In the genomic region with DNA sequence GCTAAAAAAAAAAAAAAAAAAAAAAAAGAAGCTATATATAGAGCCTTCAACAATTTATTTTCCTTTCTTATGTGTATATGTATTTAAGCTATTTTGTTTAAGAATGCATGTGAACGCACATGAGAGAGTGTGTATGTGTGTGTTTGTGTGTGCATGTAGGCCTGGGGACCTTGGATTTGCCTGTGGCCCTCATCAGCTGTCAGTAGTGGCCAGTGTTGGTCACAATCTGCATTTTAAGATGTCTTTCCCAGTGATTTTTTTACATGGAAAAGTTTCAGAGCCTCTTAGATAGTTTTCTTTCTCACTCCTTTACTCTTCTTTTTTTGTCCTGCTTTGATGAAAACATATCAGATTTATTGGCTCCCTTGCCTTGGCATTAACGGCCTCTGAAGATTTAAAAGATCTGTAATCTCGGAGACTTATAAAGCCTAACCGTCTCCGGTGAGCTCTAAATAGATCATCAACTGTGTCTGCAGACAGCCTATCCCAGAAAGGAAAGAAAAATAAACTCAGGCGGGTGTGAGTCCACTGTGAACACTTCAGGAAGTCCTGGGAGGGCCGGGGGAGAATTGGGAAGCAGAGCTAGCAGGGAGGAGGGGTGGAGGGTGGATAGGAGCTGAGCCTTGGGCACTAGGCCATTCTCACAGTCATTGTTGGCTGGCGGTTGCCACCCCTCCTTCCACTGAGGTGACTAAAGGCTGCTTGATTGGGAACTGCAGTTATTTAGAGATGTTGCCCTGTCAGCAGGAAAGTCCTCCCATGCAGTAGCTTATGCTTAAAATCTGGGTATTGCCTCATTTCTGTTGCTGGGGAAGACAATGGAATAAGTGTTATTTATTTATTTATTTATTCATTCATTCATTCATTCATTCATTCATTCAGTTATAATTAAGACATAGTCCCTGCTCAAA, we compare ENCODE assay signal across 9 cellular contexts.
DNase-seq lines count a peak whose midpoint lies in the region; ATAC-seq and TF ChIP-seq lines count a peak whose summit lies in the region.
"Had no signal": no experiment of that assay in that cellular context is flagged by ENCODE, and none has a peak within 500 bp of the region (broad histone marks: within the 10 kb centered on the region; RNA-seq: fewer than 3 reads in every experiment).

No MANE protein-coding gene starts in this region.

- H3K9me3 Mint-ChIP-seq in progenitor cell of endocrine pancreas (ENCODE audit: low read depth) = no peaks in the 10 kb centered on the region

- in situ Hi-C loops in ACHN (cut with HindIII; ENCODE audit: low pct_ligation_motif_present, low pct_unique_long_range_greater_than_20kb, low sequenced_read_pairs) = no loop called here

- TF ChIP-seq CTCF in fibroblast of villous mesenchyme (IDR thresholded peaks at IDR 0.05; ENCODE audit: insufficient read depth, low read depth, low read length) (peak; percentile 6), progenitor cell of endocrine pancreas (IDR thresholded peaks at IDR 0.05; ENCODE audit: unreplicated experiment) (no peak)

- peaks cover 5% of the 10 kb centered on the region for H3K4me1 Mint-ChIP-seq in progenitor cell of endocrine pancreas (ENCODE audit: low read depth)

- H3K4me3 Mint-ChIP-seq in progenitor cell of endocrine pancreas (ENCODE audit: low read depth) = no peak overlapping the region

- H3K36me3 Mint-ChIP-seq in progenitor cell of endocrine pancreas (ENCODE audit: insufficient read depth) = peaks cover 10% of the 10 kb centered on the region

- no peak overlapping the region for H3K4me3 ChIP-seq in fibroblast of villous mesenchyme (ENCODE audit: low read depth, low read length)

- no peak for ATAC-seq in GM19023 (IDR thresholded peaks at IDR 0.05; ENCODE audit: unreplicated experiment)
- ATAC-seq in activated CD4-positive, CD25-positive, alpha-beta regulatory T cell treated with anti-CD3 and anti-CD28 coated beads, Interleukin-2, amount 50 U/mL, for 24 hours = no peak

- DNase-seq in ACHN (peak; percentile 22), UCSD-AML1 (lab: John Stamatoyannopoulos, UW; ENCODE audit: unreplicated experiment) (peak; percentile 53), fibroblast of villous mesenchyme (ENCODE audit: low read depth) (peak; percentile 66), occipital lobe (lab: John Stamatoyannopoulos, UW) (peak; percentile 54), progenitor cell of endocrine pancreas (ENCODE audit: low spot score, unreplicated experiment) (no peak)
- no peak for DNase-seq in activated CD4-positive, alpha-beta T cell treated with anti-CD3 and anti-CD28 coated beads, Interleukin-2, amount 50 U/mL, for 48 hours
- DNase-seq: T-helper 2 cell had no signal

- H3K27ac Mint-ChIP-seq in progenitor cell of endocrine pancreas = no peak overlapping the region

- H3K27me3 Mint-ChIP-seq in progenitor cell of endocrine pancreas = no peaks in the 10 kb centered on the region

Comparison
In these comparisons a context has a peak if more than half of its experiments do, and no peak if none do; other contexts are left out.
1. DNase-seq: peak in ACHN (single experiment), UCSD-AML1 (single experiment), fibroblast of villous mesenchyme (single experiment) and occipital lobe (single experiment); none in progenitor cell of endocrine pancreas (single experiment) and activated CD4-positive, alpha-beta T cell treated with anti-CD3 and anti-CD28 coated beads, Interleukin-2, amount 50 U/mL, for 48 hours (0 of 2).